ENCODE assay signal across 19 cellular contexts in the genomic region with DNA sequence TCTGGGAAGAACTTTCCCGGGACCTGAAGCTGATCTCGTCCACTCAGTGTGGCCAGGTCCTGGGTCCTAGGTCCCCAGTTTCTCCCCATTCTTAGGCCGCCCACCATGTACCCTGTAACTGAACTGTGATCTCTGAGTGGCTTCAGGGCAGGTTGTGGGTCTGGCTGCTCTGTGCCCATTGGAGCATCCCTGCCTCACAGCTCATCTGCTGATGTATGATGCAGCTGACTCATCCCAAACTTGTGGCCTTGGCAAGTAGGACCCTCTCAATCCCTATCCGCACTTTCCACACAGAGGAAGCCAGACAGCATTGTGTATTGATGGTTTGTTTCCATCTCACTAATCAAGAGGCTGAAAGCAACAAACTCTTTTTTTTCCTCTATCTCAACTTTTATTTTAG.
DNase-seq lines count a peak whose midpoint lies in the region; ATAC-seq and TF ChIP-seq lines count a peak whose summit lies in the region.
"Had no signal": no experiment of that assay in that cellular context is flagged by ENCODE, and none has a peak within 500 bp of the region (broad histone marks: within the 10 kb centered on the region; RNA-seq: fewer than 3 reads in every experiment).

No MANE protein-coding gene starts in this region.

- CTCF ChIA-PET in IMR-90 (lab: Yijun Ruan, JAX): no interaction called here

- H3K14ac ChIP-seq in IMR-90 (replicated peaks; ENCODE audit: low read depth, low read length): no peak overlapping the region

- TF ChIP-seq EP300 in gastroesophageal sphincter (IDR thresholded peaks at IDR 0.05): no peak

- H2BK120ac ChIP-seq in IMR-90 (ENCODE audit: low read depth, low read length): no peak overlapping the region

- no peaks in the 10 kb centered on the region for H3K79me1 ChIP-seq in IMR-90 (ENCODE audit: low read depth in 1 of 2, low read length in 2 of 2)

- BruUV-seq in IMR-90 (replicated peaks; lab: Mats Ljungman, UMichigan): no TSS peak

- H2BK5ac ChIP-seq in IMR-90 (ENCODE audit: low read depth, low read length, poor library complexity, severe bottlenecking): no peak overlapping the region

- intact Hi-C loops in CD14-positive monocyte (cut with micrococcal nuclease): no loop called here
- intact Hi-C loops in IMR-90 (cut with micrococcal nuclease): no loop called here

- peak overlapping the region; percentile 98 to 100 (median 99) for H3K27ac Mint-ChIP-seq in CD14-positive monocyte
- H3K27ac Mint-ChIP-seq in activated naive CD8-positive, alpha-beta T cell treated with anti-CD3 and anti-CD28 coated beads, Interleukin-2, amount 10 ng/mL, durations not matched to agents 7 days and 5 days: peak overlapping the region; percentile 99
- H3K27ac Mint-ChIP-seq: mesothelial cell of epicardium, type B pancreatic cell, WTC11 had no signal

- no peak for TF ChIP-seq RAD21 in IMR-90 (IDR thresholded peaks at IDR 0.05; ENCODE audit: low read length)

- no peak overlapping the region for H4K5ac ChIP-seq in IMR-90 (ENCODE audit: low read depth, low read length)

- H3K4me1 ChIP-seq in IMR-90 (ENCODE audit: control insufficient read depth, insufficient read depth, low read length) (peaks cover 6% of the 10 kb centered on the region), muscle layer of duodenum (ENCODE audit: control insufficient read depth in 1 of 2, insufficient read depth in 2 of 2, low read length in 2 of 2) (no peaks in the 10 kb centered on the region), gastroesophageal sphincter (peaks cover 0 to 17% (median 0%) of the 10 kb centered on the region in 3 donors)

- no peak for DNase-seq in CD14-positive monocyte (ENCODE audit: low spot score)
- DNase-seq in IMR-90: no peak
- no peak for DNase-seq in activated naive CD8-positive, alpha-beta T cell treated with anti-CD3 and anti-CD28 coated beads, Interleukin-2, amount 10 ng/mL, durations not matched to agents 7 days and 5 days
- DNase-seq in NCI-H1092 treated with DMSO at 0.1 percent for 48 hours (lab: John Stamatoyannopoulos, UW): no peak
- no peak for DNase-seq in omental fat pad (ENCODE audit: low spot score)
- DNase-seq in cerebellum (ENCODE audit: low spot score): no peak
- DNase-seq: activated effector memory CD4-positive, alpha-beta T cell treated with Interleukin-2 at 50 U/mL for 16 hours; NCI-H1105; NCI-H2107; NCI-H524 treated with DMSO at 0.1 percent for 48 hours; right cardiac atrium; Right ventricle myocardium superior had no signal

- H3K27me3 Mint-ChIP-seq in CD14-positive monocyte (ENCODE audit: low read depth in 3 of 3): peaks cover 0 to 5% (median 2%) of the 10 kb centered on the region in 3 donors
- no peaks in the 10 kb centered on the region for H3K27me3 Mint-ChIP-seq in activated naive CD8-positive, alpha-beta T cell treated with anti-CD3 and anti-CD28 coated beads, Interleukin-2, amount 10 ng/mL, durations not matched to agents 7 days and 5 days
- H3K27me3 Mint-ChIP-seq: type B pancreatic cell had no signal

- H2AK5ac ChIP-seq in IMR-90 (ENCODE audit: low read depth, low read length): peak overlapping the region; percentile 70; the same call in 1 of the 2 replicates

- dilution Hi-C loops in IMR-90 (cut with HindIII; ENCODE audit: low sequenced_read_pairs, unreplicated experiment): no loop called here

- no peak overlapping the region for H3K18ac ChIP-seq in IMR-90 (ENCODE audit: low read depth, low read length)

- H3K9me3 Mint-ChIP-seq in CD14-positive monocyte: peaks cover 0 to 9% (median 3%) of the 10 kb centered on the region in 7 donors
- H3K9me3 Mint-ChIP-seq in activated naive CD8-positive, alpha-beta T cell treated with anti-CD3 and anti-CD28 coated beads, Interleukin-2, amount 10 ng/mL, durations not matched to agents 7 days and 5 days: peaks cover 3% of the 10 kb centered on the region
- H3K9me3 Mint-ChIP-seq: mesothelial cell of epicardium; stimulated activated naive CD8-positive, alpha-beta T cell treated with anti-CD3 and anti-CD28 coated beads, Interleukin-15, Interleukin-2, amounts not matched to agents 100 ng/mL and 50 ng/mL, for 24 hours had no signal

- no peaks in the 10 kb centered on the region for H3K9me3 ChIP-seq in IMR-90 (ENCODE audit: control insufficient read depth, insufficient read depth, low read length)
- no peaks in the 10 kb centered on the region for H3K9me3 ChIP-seq in muscle layer of duodenum (ENCODE audit: control insufficient read depth in 1 of 2, low read length in 2 of 2)
- no peaks in the 10 kb centered on the region for H3K9me3 ChIP-seq in gastroesophageal sphincter

- POLR2A ChIA-PET in IMR-90 (lab: Charles Lee; ENCODE audit: unreplicated experiment): no interaction called here
- POLR2A ChIA-PET in activated naive CD8-positive, alpha-beta T cell treated with anti-CD3 and anti-CD28 coated beads, Interleukin-2, amount 10 ng/mL, durations not matched to agents 7 days and 5 days (lab: Charles Lee): interaction anchor here (2.1 to 7.3 kb wide), 2 partner anchors 103 to 112 kb away, joined by 4 to 83 read pairs; partner anchors contain the start of gene CCR1

- no peak overlapping the region for H3K4ac ChIP-seq in IMR-90 (ENCODE audit: low read depth, low read length)

- H3K23ac ChIP-seq in IMR-90 (ENCODE audit: low read depth, low read length): no peak overlapping the region

- 0 out of 3 replicates have a peak overlapping the region, but pooled peaks have one; percentile 31 for H2BK15ac ChIP-seq in IMR-90 (ENCODE audit: low read depth, low read length)

- H3K56ac ChIP-seq in IMR-90 (ENCODE audit: extremely low read depth, insufficient read depth, low read length): no peak overlapping the region

- H4K20me1 ChIP-seq in IMR-90 (ENCODE audit: insufficient read depth, low read length): no peaks in the 10 kb centered on the region

- no peaks in the 10 kb centered on the region; the same call in 1 of the 2 replicates for H3K9me1 ChIP-seq in IMR-90 (ENCODE audit: insufficient read depth, low read length)

- H3K4me3 ChIP-seq in IMR-90 (ENCODE audit: insufficient read depth, low read depth, low read length) (no peak overlapping the region), muscle layer of duodenum (ENCODE audit: low read depth in 1 of 2, low read length in 2 of 2) (no peak overlapping the region), gastroesophageal sphincter (no peak overlapping the region)

- TF ChIP-seq POLR2A in IMR-90 (IDR thresholded peaks at IDR 0.05; ENCODE audit: low read depth, low read length) (no peak), gastroesophageal sphincter (IDR thresholded peaks at IDR 0.05) (no peak)

- peaks cover 96% of the 10 kb centered on the region for H3K4me1 Mint-ChIP-seq in CD14-positive monocyte
- H3K4me1 Mint-ChIP-seq in activated naive CD8-positive, alpha-beta T cell treated with anti-CD3 and anti-CD28 coated beads, Interleukin-2, amount 10 ng/mL, durations not matched to agents 7 days and 5 days: peaks cover 82% of the 10 kb centered on the region
- H3K4me1 Mint-ChIP-seq: mesothelial cell of epicardium, WTC11 had no signal

- no peak overlapping the region for H4K91ac ChIP-seq in IMR-90 (ENCODE audit: insufficient read depth, low read depth, low read length)

- H3K27ac ChIP-seq in IMR-90 (ENCODE audit: insufficient read depth, low read length): no peak overlapping the region
- H3K27ac ChIP-seq in muscle layer of duodenum (ENCODE audit: low read length): peak overlapping the region; percentile 92
- peak overlapping the region in 1 of 4 donors; percentile 81 for H3K27ac ChIP-seq in gastroesophageal sphincter

- no peak overlapping the region for H2BK20ac ChIP-seq in IMR-90 (ENCODE audit: low read depth, low read length)

- H4K8ac ChIP-seq in IMR-90 (ENCODE audit: low read depth in 2 of 2, low read length in 2 of 2): no peak overlapping the region

- in situ Hi-C loops in IMR-90 (cut with MboI; ENCODE audit: low sequenced_read_pairs): loop anchor here (25.0 kb wide), 1 partner anchor 1059 kb away; the partner anchor contains the start of gene CLEC3B

- H3K9ac ChIP-seq in IMR-90 (ENCODE audit: low read depth, low read length): no peak overlapping the region

- no peak overlapping the region for H3K4me3 Mint-ChIP-seq in CD14-positive monocyte
- no peak overlapping the region for H3K4me3 Mint-ChIP-seq in activated naive CD8-positive, alpha-beta T cell treated with anti-CD3 and anti-CD28 coated beads, Interleukin-2, amount 10 ng/mL, durations not matched to agents 7 days and 5 days
- H3K4me3 Mint-ChIP-seq: mesothelial cell of epicardium; stimulated activated naive CD8-positive, alpha-beta T cell treated with anti-CD3 and anti-CD28 coated beads, Interleukin-15, Interleukin-2, amounts not matched to agents 100 ng/mL and 50 ng/mL, for 24 hours; type B pancreatic cell; WTC11 had no signal

- H3K4me2 ChIP-seq in IMR-90 (ENCODE audit: low read depth, low read length): no peak overlapping the region

- H3K27me3 ChIP-seq in IMR-90 (ENCODE audit: control insufficient read depth, insufficient read depth, low read length): peaks cover 5% of the 10 kb centered on the region; the same call in 1 of the 2 replicates
- no peaks in the 10 kb centered on the region for H3K27me3 ChIP-seq in muscle layer of duodenum (ENCODE audit: low read depth, low read length)
- H3K27me3 ChIP-seq in gastroesophageal sphincter: no peaks in the 10 kb centered on the region

- H2AFZ ChIP-seq in IMR-90 (replicated peaks; ENCODE audit: low read length, poor library complexity): no peak overlapping the region

- H3K36me3 Mint-ChIP-seq in CD14-positive monocyte: peaks cover 12 to 27% of the 10 kb centered on the region in 2 donors
- peaks cover 39% of the 10 kb centered on the region for H3K36me3 Mint-ChIP-seq in activated naive CD8-positive, alpha-beta T cell treated with anti-CD3 and anti-CD28 coated beads, Interleukin-2, amount 10 ng/mL, durations not matched to agents 7 days and 5 days
- H3K36me3 Mint-ChIP-seq: mesothelial cell of epicardium, type B pancreatic cell, WTC11 had no signal

- no peak overlapping the region for H2AK9ac ChIP-seq in IMR-90 (replicated peaks; ENCODE audit: low read depth, low read length, poor library complexity)

- TF ChIP-seq CTCF in CD14-positive monocyte (IDR thresholded peaks at IDR 0.05): no peak
- TF ChIP-seq CTCF in IMR-90 (conservative IDR thresholded peaks at IDR 0.05; ENCODE audit: low read depth, low read length): no peak
- no peak for TF ChIP-seq CTCF in gastroesophageal sphincter (IDR thresholded peaks at IDR 0.05)
- TF ChIP-seq CTCF in omental fat pad (IDR thresholded peaks at IDR 0.05): no peak

- no peak for ATAC-seq in IMR-90 (ENCODE audit: low read depth)
- no peak for ATAC-seq in activated naive CD8-positive, alpha-beta T cell treated with anti-CD3 and anti-CD28 coated beads, Interleukin-2, amount 10 ng/mL, durations not matched to agents 7 days and 5 days (ENCODE audit: low read depth)
- ATAC-seq in gastroesophageal sphincter: no peak
- no peak for ATAC-seq in omental fat pad (ENCODE audit: low FRiP score)
- ATAC-seq: HCT116, right cardiac atrium, WTC11 had no signal

- WGBS in IMR-90 (ENCODE audit: extremely low coverage in 2 of 2, insufficient read length in 1 of 2), 2 experiments: 80% methylated on average over 1 of the region's 4 CpGs; no CpG with 5 or more reads in 1 of the 2 experiments
- 67 to 100% methylated on average over 1 to 3 of the region's 4 CpGs for WGBS in gastroesophageal sphincter (ENCODE audit: low coverage in 1 of 2), 2 donors

- H3K36me3 ChIP-seq in IMR-90 (ENCODE audit: control insufficient read depth, insufficient read depth, low read length) (no peaks in the 10 kb centered on the region), muscle layer of duodenum (ENCODE audit: control insufficient read depth in 1 of 2, insufficient read depth in 2 of 2, low read length in 2 of 2) (no peaks in the 10 kb centered on the region), gastroesophageal sphincter (no peaks in the 10 kb centered on the region)
